In the genomic region with DNA sequence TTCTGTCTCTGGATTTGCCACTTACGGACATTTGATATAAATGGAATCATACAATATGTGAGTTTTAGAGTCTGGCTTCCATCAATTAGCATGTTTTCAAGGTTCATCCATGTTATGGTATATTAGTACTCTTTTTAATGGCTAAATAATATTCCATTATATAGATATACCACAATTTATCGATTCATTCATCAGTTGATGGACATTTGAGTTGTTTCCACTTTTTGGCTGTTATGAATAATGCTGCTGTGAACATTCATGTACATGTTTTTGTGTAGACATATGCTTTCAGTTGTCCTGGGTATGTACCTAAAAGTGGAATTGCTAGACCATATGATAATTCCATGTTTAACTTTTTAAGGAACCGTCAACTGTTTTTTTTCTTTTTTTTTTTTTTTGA, we compare ENCODE assay signal across 25 cellular contexts.
"Had no signal": no experiment of that assay in that cellular context is flagged by ENCODE, and none has a peak within 500 bp of the region (broad histone marks: within the 10 kb centered on the region; RNA-seq: fewer than 3 reads in every experiment).

No MANE protein-coding gene starts in this region.

- H3K27me3 Mint-ChIP-seq: dendritic cell treated with granulocyte-macrophage colony-stimulating factor and Interleukin-4, amounts not matched to agents 40 ng/mL and 50 ng/mL, for 4 days; effector memory CD8-positive, alpha-beta T cell; naive B cell; naive thymus-derived CD8-positive, alpha-beta T cell had no signal

- H3K27ac Mint-ChIP-seq: dendritic cell treated with granulocyte-macrophage colony-stimulating factor and Interleukin-4, amounts not matched to agents 40 ng/mL and 50 ng/mL, for 4 days; effector memory CD8-positive, alpha-beta T cell; mesothelial cell of epicardium; naive B cell; naive thymus-derived CD8-positive, alpha-beta T cell had no signal

- H3K27ac ChIP-seq: colonic mucosa, epithelial cell of prostate, esophagus squamous epithelium, gastrocnemius medialis, heart left ventricle, hepatocyte, left lung, lower lobe of right lung had no signal

- H3K4me2 ChIP-seq: hepatocyte had no signal

- DNase-seq: colonic mucosa; cortex of kidney; effector CD8-positive, alpha-beta T cell; effector memory CD8-positive, alpha-beta T cell; erythroblast; esophagus squamous epithelium; foreskin fibroblast; foreskin melanocyte; gastrocnemius medialis; heart left ventricle; hypothalamus; left cardiac atrium; left lung; left ventricle myocardium superior; lower lobe of right lung; mesenchymal stem cell; mucosa of descending colon; naive B cell; naive thymus-derived CD8-positive, alpha-beta T cell had no signal

- FAIRE-seq: islet of Langerhans, keratinocyte had no signal

- H3K36me3 ChIP-seq: colonic mucosa had no signal

- H3K4me1 ChIP-seq: colonic mucosa, esophagus squamous epithelium, gastrocnemius medialis, heart left ventricle, left lung, lower lobe of right lung had no signal

- H2AFZ ChIP-seq: hepatocyte had no signal

- H3K4me3 ChIP-seq: colonic mucosa, esophagus squamous epithelium, gastrocnemius medialis, heart left ventricle, hepatocyte, left lung, lower lobe of right lung, mucosa of descending colon had no signal

- H3K9me3 ChIP-seq: colonic mucosa, gastrocnemius medialis, mucosa of descending colon had no signal

- H3K4me1 Mint-ChIP-seq: mesothelial cell of epicardium; naive thymus-derived CD8-positive, alpha-beta T cell had no signal

- H3K4me3 Mint-ChIP-seq: dendritic cell treated with granulocyte-macrophage colony-stimulating factor and Interleukin-4, amounts not matched to agents 40 ng/mL and 50 ng/mL, for 4 days; effector memory CD8-positive, alpha-beta T cell; mesothelial cell of epicardium; naive B cell; naive thymus-derived CD8-positive, alpha-beta T cell had no signal

- H3K27me3 ChIP-seq: colonic mucosa, esophagus squamous epithelium, gastrocnemius medialis, heart left ventricle, hepatocyte, left lung had no signal
